In the genomic region with DNA sequence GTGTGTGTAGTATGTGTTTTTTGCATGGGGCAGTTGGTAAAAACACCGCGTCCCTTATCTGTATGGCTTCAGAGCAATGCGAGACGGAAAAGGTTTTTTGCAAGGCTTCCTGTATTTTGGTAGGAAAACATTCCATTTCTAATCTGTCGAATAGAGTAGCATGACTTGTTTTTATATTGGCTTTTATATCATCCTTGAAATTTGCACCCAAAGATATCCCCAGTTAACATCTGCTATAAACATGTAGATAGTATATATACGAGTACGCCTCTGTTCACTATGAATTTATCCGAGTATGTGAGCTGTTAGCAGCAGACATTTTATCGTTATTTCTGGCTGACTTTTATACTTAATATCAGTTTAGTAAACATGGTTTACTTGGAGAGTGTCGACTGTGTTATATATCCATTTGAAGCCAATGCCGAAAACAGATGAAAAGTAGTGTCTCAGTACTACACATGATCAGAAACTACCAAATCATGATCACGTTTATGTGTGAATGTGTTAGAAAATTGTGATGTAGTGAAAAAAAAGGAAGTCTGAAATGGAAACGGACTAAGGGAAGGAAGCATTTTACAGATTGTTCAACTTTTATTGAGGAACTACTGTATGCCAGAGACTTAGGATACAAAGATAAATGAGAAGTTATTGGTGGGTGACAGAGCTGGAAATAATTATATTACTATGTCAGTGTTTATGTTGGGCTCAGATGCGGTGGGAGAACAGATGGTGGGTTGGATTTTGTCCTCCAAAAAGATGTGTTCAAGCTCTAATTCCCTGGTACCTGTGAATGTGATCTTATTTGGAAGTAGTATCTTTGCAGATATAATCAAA, we compare ENCODE assay signal across 8 cellular contexts. TPM values are rescaled to one million over a fixed set of nuclear protein-coding genes. Genes with fewer than 3 reads are reported as not detected.
DNase-seq lines count a peak whose midpoint lies in the region; ATAC-seq and TF ChIP-seq lines count a peak whose summit lies in the region.

No MANE protein-coding gene starts in this region.

- no peaks in the 10 kb centered on the region for H3K9me3 ChIP-seq in body of pancreas

- WGBS in body of pancreas, 2 donors = 1 to 5% methylated on average over 14 of the region's 14 CpGs

- ATAC-seq in body of pancreas (no peak), GM21390 (IDR thresholded peaks at IDR 0.05; ENCODE audit: unreplicated experiment) (no peak), HG03457 (IDR thresholded peaks at IDR 0.05; ENCODE audit: unreplicated experiment) (no peak)

- peak overlapping the region; percentile 96 for H3K4me3 ChIP-seq in AG09309 (ENCODE audit: control insufficient read depth, low read depth, low read length)
- H3K4me3 ChIP-seq in body of pancreas = peak overlapping the region; percentile 71 to 91

- peak overlapping the region; percentile 93 to 98 (median 98) for H3K27ac ChIP-seq in body of pancreas

- no peak for TF ChIP-seq CTCF in AG09309 (IDR thresholded peaks at IDR 0.05; ENCODE audit: control insufficient read depth, insufficient read depth, low read depth, low read length, missing control alignments)
- no peak for TF ChIP-seq CTCF in body of pancreas (IDR thresholded peaks at IDR 0.05)

- H3K36me3 ChIP-seq in body of pancreas (replicated peaks in 1 of 2; ENCODE audit: insufficient read depth in 1 of 2, low read depth in 2 of 2) = no peaks in the 10 kb centered on the region

- TF ChIP-seq POLR2A in body of pancreas (IDR thresholded peaks at IDR 0.05) = no peak

- H3K4me1 ChIP-seq in body of pancreas = peaks cover 38% of the 10 kb centered on the region

- DNase-seq in AG09309 (ENCODE audit: low read depth) (no peak), KG1 (lab: John Stamatoyannopoulos, UW) (peak; percentile 34), body of pancreas (no peak), medulla oblongata (ENCODE audit: extremely low spot score) (peak; percentile 57), ureter (ENCODE audit: low spot score) (no peak), UCSD-AML1 (lab: John Stamatoyannopoulos, UW; ENCODE audit: unreplicated experiment) (no peak)

- intact Hi-C loops in body of pancreas (cut with DNase I) = no loop called here

- H3K27me3 ChIP-seq in body of pancreas = no peaks in the 10 kb centered on the region

RNA-seq across cellular contexts. Expression of gene LEPR, which starts 1.1 kb away (rescaled TPM):
- 1 to 10 TPM; 5.3 to 7.8 TPM for total RNA-seq in body of pancreas
- 14.8 TPM for total RNA-seq in ureter

RNA-seq across cellular contexts. Expression of gene LEPROT, which starts 1.1 kb away (rescaled TPM):
- total RNA-seq in body of pancreas (10 to 100 TPM; 22.7 to 47.7 TPM), ureter (87.7 TPM)

Comparison
In these comparisons a context has a peak if more than half of its experiments do, and no peak if none do; other contexts are left out.
1. DNase-seq: peak in KG1 (single experiment) and medulla oblongata (single experiment); none in AG09309 (single experiment), body of pancreas (0 of 4), ureter (single experiment) and UCSD-AML1 (single experiment).